ENCODE assay signal across 14 cellular contexts in the genomic region with DNA sequence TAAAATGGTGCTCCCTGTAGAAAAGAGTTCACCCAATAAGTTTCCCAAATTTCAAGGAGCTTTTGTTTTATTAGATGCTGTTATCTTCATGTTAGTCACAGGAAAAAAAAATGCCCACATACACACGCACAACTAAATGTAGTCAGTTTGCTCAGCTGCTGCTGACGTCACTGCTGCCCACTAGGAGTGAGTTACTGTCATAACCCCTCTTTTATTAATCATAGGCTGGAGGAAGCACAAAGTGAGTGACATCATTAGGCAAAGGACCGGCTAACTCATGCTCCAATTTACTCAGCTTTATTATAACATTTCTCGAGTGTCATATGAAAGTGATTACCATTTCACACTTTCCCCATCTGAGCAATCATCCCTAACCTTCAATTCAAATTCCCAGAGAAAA. TPM values are rescaled to one million over a fixed set of nuclear protein-coding genes. Genes with fewer than 3 reads are reported as not detected.
DNase-seq lines count a peak whose midpoint lies in the region; ATAC-seq and TF ChIP-seq lines count a peak whose summit lies in the region.
"Had no signal": no experiment of that assay in that cellular context is flagged by ENCODE, and none has a peak within 500 bp of the region (broad histone marks: within the 10 kb centered on the region; RNA-seq: fewer than 3 reads in every experiment).

No MANE protein-coding gene starts in this region.

- H3K79me2 ChIP-seq in PC-3 (ENCODE audit: low read length) = peaks cover 30% of the 10 kb centered on the region

- CTCF ChIA-PET in PC-3 (lab: Charles Lee) = no interaction called here

- no TSS peak for BruUV-seq in PC-3 (replicated peaks; lab: Mats Ljungman, UMichigan)

- peaks cover 59% of the 10 kb centered on the region for H3K4me1 ChIP-seq in PC-3 (ENCODE audit: insufficient read depth, low read length)

- no peak overlapping the region for H2AFZ ChIP-seq in PC-3 (ENCODE audit: low read length)

- H3K4me3 ChIP-seq in PC-3 (ENCODE audit: low read length) = no peak overlapping the region
- H3K4me3 ChIP-seq in choroid plexus epithelial cell (ENCODE audit: low read depth, low read length) = no peak overlapping the region
- H3K4me3 ChIP-seq: ascending aorta had no signal

- no peaks in the 10 kb centered on the region for H4K20me1 ChIP-seq in PC-3 (ENCODE audit: low read length)

- TF ChIP-seq CTCF in PC-3 (conservative IDR thresholded peaks at IDR 0.05; ENCODE audit: low read depth, low read length) = no peak
- no peak for TF ChIP-seq CTCF in choroid plexus epithelial cell (conservative IDR thresholded peaks at IDR 0.05; ENCODE audit: low read depth, low read length)

- no peak overlapping the region for H3K4me2 ChIP-seq in PC-3 (ENCODE audit: low read length)
- H3K4me2 ChIP-seq: KMS-11 had no signal

- intact Hi-C loops in PC-3 (cut with micrococcal nuclease) = loop anchor here (5.0 to 10.0 kb wide), 3 partner anchors 877 to 1475 kb away; no protein-coding TSS in a partner anchor

- H3K9ac ChIP-seq in PC-3 (ENCODE audit: low read length) = peak overlapping the region; percentile 68
- H3K9ac ChIP-seq: KMS-11 had no signal

- H3K27ac ChIP-seq in PC-3 (ENCODE audit: low read length) = peak overlapping the region; percentile 89
- H3K27ac ChIP-seq: KMS-11, WERI-Rb-1 had no signal

- H3K36me3 ChIP-seq in PC-3 (ENCODE audit: low read depth, low read length) = no peaks in the 10 kb centered on the region
- H3K36me3 ChIP-seq: ascending aorta, WERI-Rb-1 had no signal

- DNase-seq in EH (ENCODE audit: low read depth) = peak; percentile 92
- DNase-seq in PC-3 = peak; percentile 77
- DNase-seq in choroid plexus epithelial cell (ENCODE audit: low read depth) = peak; percentile 73
- DNase-seq in non-pigmented ciliary epithelial cell (ENCODE audit: low read depth) = peak; percentile 85
- no peak for DNase-seq in HT-29 (ENCODE audit: low spot score)
- DNase-seq in NCI-H2171 (lab: John Stamatoyannopoulos, UW) = no peak
- no peak for DNase-seq in activated effector memory CD4-positive, alpha-beta T cell treated with anti-CD3 and anti-CD28 coated beads, Interleukin-2, amount 50 U/mL, for 16 hours
- DNase-seq in NCI-H146 (lab: John Stamatoyannopoulos, UW) = no peak
- DNase-seq: activated T-cell treated with anti-CD3 and anti-CD28 coated beads, Interleukin-2, amount 50 U/mL, for 4 hours; DMS79 treated with DMSO at 0.1 percent for 48 hours; RPMI8226; WERI-Rb-1 had no signal

- POLR2A ChIA-PET in PC-3 (lab: Charles Lee; ENCODE audit: unreplicated experiment) = interaction anchor here (0.5 to 0.6 kb wide), 3 partner anchors 10 to 973 kb away, joined by 3 to 4 read pairs (median 3); no protein-coding TSS in a partner anchor

- ATAC-seq in PC-3 = no peak
- ATAC-seq: activated T-cell treated with anti-CD3 and anti-CD28 coated beads, Interleukin-2, amount 50 U/mL, for 4 hours had no signal

- no peaks in the 10 kb centered on the region for H3K9me2 ChIP-seq in PC-3 (replicated peaks; ENCODE audit: low read length)

- H3K27me3 ChIP-seq in PC-3 (ENCODE audit: low read length) = no peaks in the 10 kb centered on the region
- H3K27me3 ChIP-seq: ascending aorta had no signal

- H3K9me3 ChIP-seq in PC-3 (ENCODE audit: low read length) = no peaks in the 10 kb centered on the region
- H3K9me3 ChIP-seq: ascending aorta had no signal

- no peaks in the 10 kb centered on the region for H3F3A ChIP-seq in PC-3 (ENCODE audit: low read length, unreplicated experiment)

RNA-seq across cellular contexts. Expression of a gene that starts 6.7 kb away (rescaled TPM):
- 55.3 and 70.1 TPM in 2 replicates for total RNA-seq in PC-3 (2014; rRNA removed)
- not detected in 2 replicates for total RNA-seq in HT-29 (2014; rRNA removed; shearing (Covaris generic))

Comparison
In these comparisons a context has a peak if more than half of its experiments do, and no peak if none do; other contexts are left out.
1. DNase-seq: peak in EH (single experiment), PC-3 (single experiment), choroid plexus epithelial cell (single experiment) and non-pigmented ciliary epithelial cell (single experiment); none in HT-29 (single experiment), NCI-H2171 (single experiment), activated effector memory CD4-positive, alpha-beta T cell treated with anti-CD3 and anti-CD28 coated beads, Interleukin-2, amount 50 U/mL, for 16 hours (single experiment) and NCI-H146 (single experiment).
2. RNA of a gene that starts 6.7 kb away (total RNA-seq): 55.3 to 70.1 TPM in PC-3; not detected in HT-29; every median in the first group is over 10 times any median in the second.